Comparison of ENCODE assay signal across 18 cellular contexts in the genomic region with DNA sequence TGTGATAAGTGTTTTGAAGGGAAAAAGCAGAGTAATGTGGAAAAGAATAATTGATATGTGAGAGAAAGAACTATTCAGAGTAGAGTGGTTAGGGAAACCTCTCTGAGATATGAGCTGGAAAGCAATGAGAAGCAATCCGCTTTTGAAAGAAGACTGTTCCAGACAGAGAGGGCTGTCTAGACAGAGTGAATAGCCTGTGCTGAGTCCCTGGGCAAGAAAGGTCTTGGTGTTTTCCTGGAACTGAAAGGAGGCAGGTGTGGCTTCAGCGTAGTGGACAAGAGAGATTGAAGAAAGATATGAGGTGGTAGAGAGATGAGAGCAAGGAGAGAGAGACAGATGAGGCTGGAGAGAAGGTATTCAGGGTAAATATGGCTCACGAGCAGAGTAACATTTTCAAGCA.
DNase-seq lines count a peak whose midpoint lies in the region; ATAC-seq and TF ChIP-seq lines count a peak whose summit lies in the region.
"Had no signal": no experiment of that assay in that cellular context is flagged by ENCODE, and none has a peak within 500 bp of the region (broad histone marks: within the 10 kb centered on the region; RNA-seq: fewer than 3 reads in every experiment).

No MANE protein-coding gene starts in this region.

- peaks cover 20% of the 10 kb centered on the region for H3K4me1 ChIP-seq in mammary epithelial cell (ENCODE audit: insufficient read depth, low read length)
- H3K4me1 ChIP-seq in smooth muscle cell (ENCODE audit: low read depth) = no peaks in the 10 kb centered on the region
- H3K4me1 ChIP-seq in CD8-positive, alpha-beta memory T cell (ENCODE audit: insufficient read depth, low read length) = no peaks in the 10 kb centered on the region

- H3K4me3 Mint-ChIP-seq in MCF 10A (ENCODE audit: unreplicated experiment) (no peak overlapping the region), WTC11 (no peak overlapping the region)
- no peak overlapping the region for H3K4me3 Mint-ChIP-seq in CD8-positive, alpha-beta memory T cell
- no peak overlapping the region for H3K4me3 Mint-ChIP-seq in activated CD4-positive, alpha-beta T cell treated with anti-CD3 and anti-CD28 coated beads, Interleukin-2, amount 10 ng/mL, durations not matched to agents 7 days and 5 days
- H3K4me3 Mint-ChIP-seq: CD4-positive, alpha-beta T cell had no signal

- H3K4me3 ChIP-seq in mammary epithelial cell (replicated peaks in 1 of 3; ENCODE audit: insufficient read depth in 1 of 3, low read depth in 2 of 3, low read length in 3 of 3) (no peak overlapping the region), smooth muscle cell (no peak overlapping the region)
- no peak overlapping the region for H3K4me3 ChIP-seq in CD8-positive, alpha-beta memory T cell (ENCODE audit: low read length)
- H3K4me3 ChIP-seq: A549, GM23248 had no signal

- DNase-seq in MCF 10A (ENCODE audit: unreplicated experiment) (no peak), mammary epithelial cell (no peak), WTC11 (ENCODE audit: low spot score) (no peak), islet precursor cell (peak; percentile 71), smooth muscle cell (lab: John Stamatoyannopoulos, UW; ENCODE audit: unreplicated experiment) (no peak), NCI-H446 (lab: John Stamatoyannopoulos, UW) (no peak)
- DNase-seq in CD8-positive, alpha-beta memory T cell = no peak
- DNase-seq in activated CD4-positive, alpha-beta T cell treated with anti-CD3 and anti-CD28 coated beads, Interleukin-2, amount 10 ng/mL, durations not matched to agents 7 days and 5 days = no peak
- DNase-seq: AML-193; CD4-positive, alpha-beta T cell; DMS153; DMS79; GDM1; GM23248; HCEC 1CT had no signal

- POLR2A ChIA-PET in MCF 10A (lab: Yijun Ruan, JAX) (no interaction called here), WTC11 (lab: Charles Lee) (no interaction called here)
- POLR2A ChIA-PET in CD8-positive, alpha-beta memory T cell (lab: Charles Lee) = no interaction called here
- POLR2A ChIA-PET in activated CD4-positive, alpha-beta T cell treated with anti-CD3 and anti-CD28 coated beads, Interleukin-2, amount 10 ng/mL, durations not matched to agents 7 days and 5 days (lab: Charles Lee) = no interaction called here

- no peaks in the 10 kb centered on the region for H3K79me2 ChIP-seq in mammary epithelial cell (ENCODE audit: insufficient read depth, low read length)
- H3K79me2 ChIP-seq in smooth muscle cell (ENCODE audit: low read depth) = no peaks in the 10 kb centered on the region

- H3K9me3 ChIP-seq in mammary epithelial cell (replicated peaks; ENCODE audit: insufficient read depth, low read length) = no peaks in the 10 kb centered on the region
- H3K9me3 ChIP-seq in smooth muscle cell (replicated peaks; ENCODE audit: low read depth) = no peaks in the 10 kb centered on the region
- H3K9me3 ChIP-seq in CD8-positive, alpha-beta memory T cell (ENCODE audit: low read length) = no peaks in the 10 kb centered on the region
- H3K9me3 ChIP-seq: A549 had no signal

- H3K27ac ChIP-seq in mammary epithelial cell (ENCODE audit: insufficient read depth, low read depth, low read length) (no peak overlapping the region), smooth muscle cell (ENCODE audit: low read depth) (peak overlapping the region; percentile 43)
- H3K27ac ChIP-seq in CD8-positive, alpha-beta memory T cell (ENCODE audit: low read depth, low read length) = no peak overlapping the region
- H3K27ac ChIP-seq: 22Rv1, C4-2B, GM23248 had no signal

- no peaks in the 10 kb centered on the region for H3F3A ChIP-seq in smooth muscle cell (ENCODE audit: low read depth)

- peaks cover 27% of the 10 kb centered on the region for H3K4me1 Mint-ChIP-seq in MCF 10A (ENCODE audit: insufficient read depth, unreplicated experiment)
- H3K4me1 Mint-ChIP-seq in WTC11 = peaks cover 7% of the 10 kb centered on the region
- H3K4me1 Mint-ChIP-seq in CD8-positive, alpha-beta memory T cell = no peaks in the 10 kb centered on the region
- H3K4me1 Mint-ChIP-seq in activated CD4-positive, alpha-beta T cell treated with anti-CD3 and anti-CD28 coated beads, Interleukin-2, amount 10 ng/mL, durations not matched to agents 7 days and 5 days = no peaks in the 10 kb centered on the region

- H3K27me3 ChIP-seq in mammary epithelial cell (ENCODE audit: insufficient read depth, low read length) = no peaks in the 10 kb centered on the region
- H3K27me3 ChIP-seq in smooth muscle cell (ENCODE audit: low read depth) = no peaks in the 10 kb centered on the region
- H3K27me3 ChIP-seq in CD8-positive, alpha-beta memory T cell (ENCODE audit: insufficient read depth, low read length, poor library complexity, severe bottlenecking) = no peaks in the 10 kb centered on the region

- H3K36me3 ChIP-seq in mammary epithelial cell (ENCODE audit: insufficient read depth, low read length) (no peaks in the 10 kb centered on the region), smooth muscle cell (ENCODE audit: low read depth) (no peaks in the 10 kb centered on the region)
- no peaks in the 10 kb centered on the region for H3K36me3 ChIP-seq in CD8-positive, alpha-beta memory T cell (ENCODE audit: insufficient read depth, low read length)

- no peaks in the 10 kb centered on the region for H3K36me3 Mint-ChIP-seq in MCF 10A (ENCODE audit: insufficient read depth, unreplicated experiment)
- no peaks in the 10 kb centered on the region for H3K36me3 Mint-ChIP-seq in WTC11
- H3K36me3 Mint-ChIP-seq in CD8-positive, alpha-beta memory T cell = no peaks in the 10 kb centered on the region
- H3K36me3 Mint-ChIP-seq in activated CD4-positive, alpha-beta T cell treated with anti-CD3 and anti-CD28 coated beads, Interleukin-2, amount 10 ng/mL, durations not matched to agents 7 days and 5 days (ENCODE audit: low read depth) = no peaks in the 10 kb centered on the region

- no peak overlapping the region for H3K9ac ChIP-seq in mammary epithelial cell (ENCODE audit: insufficient read depth, low read length)
- no peak overlapping the region for H3K9ac ChIP-seq in smooth muscle cell (ENCODE audit: low read depth)
- H3K9ac ChIP-seq: GM23248 had no signal

- in situ Hi-C loops in mammary epithelial cell (cut with MboI; ENCODE audit: low sequenced_read_pairs in 2 of 2) = no loop called here

- dilution Hi-C loops in mammary epithelial cell (cut with HindIII; ENCODE audit: low sequenced_read_pairs) = no loop called here

- CTCF ChIA-PET in MCF 10A (lab: Yijun Ruan, JAX) (no interaction called here), mammary epithelial cell (lab: Charles Lee; ENCODE audit: low non-redundant PET) (no interaction called here), WTC11 (lab: Charles Lee) (no interaction called here)
- CTCF ChIA-PET in CD8-positive, alpha-beta memory T cell (lab: Charles Lee) = no interaction called here
- CTCF ChIA-PET in activated CD4-positive, alpha-beta T cell treated with anti-CD3 and anti-CD28 coated beads, Interleukin-2, amount 10 ng/mL, durations not matched to agents 7 days and 5 days (lab: Charles Lee) = no interaction called here

- peaks cover 30% of the 10 kb centered on the region for H3K27me3 Mint-ChIP-seq in MCF 10A (ENCODE audit: insufficient read depth, unreplicated experiment)
- no peaks in the 10 kb centered on the region for H3K27me3 Mint-ChIP-seq in WTC11 (ENCODE audit: low read depth)
- peaks cover 0 to 2% of the 10 kb centered on the region in 2 donors for H3K27me3 Mint-ChIP-seq in CD8-positive, alpha-beta memory T cell
- H3K27me3 Mint-ChIP-seq in activated CD4-positive, alpha-beta T cell treated with anti-CD3 and anti-CD28 coated beads, Interleukin-2, amount 10 ng/mL, durations not matched to agents 7 days and 5 days = no peaks in the 10 kb centered on the region
- H3K27me3 Mint-ChIP-seq: CD4-positive, alpha-beta T cell had no signal

- H3K9me3 Mint-ChIP-seq in MCF 10A (ENCODE audit: unreplicated experiment) = no peaks in the 10 kb centered on the region
- no peaks in the 10 kb centered on the region for H3K9me3 Mint-ChIP-seq in WTC11
- no peaks in the 10 kb centered on the region for H3K9me3 Mint-ChIP-seq in CD8-positive, alpha-beta memory T cell
- H3K9me3 Mint-ChIP-seq in activated CD4-positive, alpha-beta T cell treated with anti-CD3 and anti-CD28 coated beads, Interleukin-2, amount 10 ng/mL, durations not matched to agents 7 days and 5 days = no peaks in the 10 kb centered on the region
- H3K9me3 Mint-ChIP-seq: CD4-positive, alpha-beta T cell had no signal

- H3K4me2 ChIP-seq in mammary epithelial cell (ENCODE audit: insufficient read depth, low read depth, low read length) (no peak overlapping the region), smooth muscle cell (no peak overlapping the region)

- WGBS in mammary epithelial cell (ENCODE audit: low coverage, missing lambda C conversion rate) = 96% methylated on average over 3 of the region's 3 CpGs
- 79% methylated on average over 3 of the region's 3 CpGs for WGBS in smooth muscle cell (ENCODE audit: low lambda C conversion rate)

- H2AFZ ChIP-seq in mammary epithelial cell (ENCODE audit: low read depth, low read length) = no peak overlapping the region
- no peak overlapping the region for H2AFZ ChIP-seq in smooth muscle cell (ENCODE audit: low read depth)
- H2AFZ ChIP-seq: GM23248 had no signal

- TF ChIP-seq CTCF in MCF 10A (IDR thresholded peaks at IDR 0.05; ENCODE audit: unreplicated experiment) (no peak), mammary epithelial cell (conservative IDR thresholded peaks at IDR 0.05 in 1 of 2, IDR thresholded peaks at IDR 0.05 in 1 of 2; ENCODE audit: extremely low read depth in 1 of 2, insufficient read depth in 1 of 2, low read depth in 1 of 2, low read length in 2 of 2) (no peak), WTC11 (IDR thresholded peaks at IDR 0.05) (no peak), smooth muscle cell (IDR thresholded peaks at IDR 0.05; ENCODE audit: borderline replicate concordance, insufficient read depth, poor library complexity, severe bottlenecking) (no peak)

- H3K27ac Mint-ChIP-seq in MCF 10A (ENCODE audit: low read depth, unreplicated experiment) (peak overlapping the region; percentile 3), WTC11 (peak overlapping the region; percentile 38; the same call in 1 of the 2 replicates)
- H3K27ac Mint-ChIP-seq in CD8-positive, alpha-beta memory T cell = no peak overlapping the region
- H3K27ac Mint-ChIP-seq in activated CD4-positive, alpha-beta T cell treated with anti-CD3 and anti-CD28 coated beads, Interleukin-2, amount 10 ng/mL, durations not matched to agents 7 days and 5 days = no peak overlapping the region
- H3K27ac Mint-ChIP-seq: CD4-positive, alpha-beta T cell had no signal

- no peak for ATAC-seq in WTC11

- intact Hi-C loops in MCF 10A (cut with micrococcal nuclease) = no loop called here
- intact Hi-C loops in mammary epithelial cell (cut with micrococcal nuclease) = no loop called here

- BruUV-seq in MCF 10A (replicated peaks; lab: Mats Ljungman, UMichigan) = no TSS peak
- BruUV-seq in mammary epithelial cell (replicated peaks; lab: Mats Ljungman, UMichigan) = no TSS peak

- no peaks in the 10 kb centered on the region for H4K20me1 ChIP-seq in mammary epithelial cell (ENCODE audit: insufficient read depth, low read length)
- no peaks in the 10 kb centered on the region for H4K20me1 ChIP-seq in smooth muscle cell (ENCODE audit: low read depth)

TF ChIP-seq in WTC11, 78 proteins besides CTCF, POLR2A, EP300 and RAD21 (continues in another document):
- TF ChIP-seq NR1H2 (CRISPR knock-in tag; IDR thresholded peaks at IDR 0.05) = no peak

Comparison
In these comparisons a context has a peak if more than half of its experiments do, and no peak if none do; other contexts are left out.
1. H3K27ac Mint-ChIP-seq: peak in MCF 10A (single experiment) and WTC11 (single experiment); none in CD8-positive, alpha-beta memory T cell (0 of 8) and activated CD4-positive, alpha-beta T cell treated with anti-CD3 and anti-CD28 coated beads, Interleukin-2, amount 10 ng/mL, durations not matched to agents 7 days and 5 days (single experiment).